1 cellular context compared by ENCODE assay signal in genomic region chr1:42923367-42924248, GRCh38.
A peak's percentile ranks its signal among the peaks of the same experiment; 100 is the strongest.
TF ChIP-seq lines count a peak whose summit lies in the region.

No MANE protein-coding gene starts in this region.

TF ChIP-seq in H1, 55 proteins besides CTCF, POLR2A, EP300 and RAD21:
- TF ChIP-seq PHF8 (conservative IDR thresholded peaks at IDR 0.05; ENCODE audit: low read depth, low read length) = no peak
- 0 out of 2 replicates have a peak, but pooled peaks have one; percentile 36 for TF ChIP-seq TAF1 (IDR thresholded peaks at IDR 0.05; ENCODE audit: low read depth, low read length)
- TF ChIP-seq CEBPB (IDR thresholded peaks at IDR 0.05; ENCODE audit: low read depth, low read length) = no peak
- TF ChIP-seq KDM4A (IDR thresholded peaks at IDR 0.05; ENCODE audit: low read depth, low read length, severe bottlenecking) = peak; percentile 6
- TF ChIP-seq CBX5 (IDR thresholded peaks at IDR 0.05; ENCODE audit: low read depth, low read length) = no peak
- TF ChIP-seq KDM1A (IDR thresholded peaks at IDR 0.05; ENCODE audit: borderline replicate concordance, low read length) = peak; percentile 61; the same call in 1 of the 2 replicates
